ENCODE assay signal across 8 cellular contexts in the genomic region with DNA sequence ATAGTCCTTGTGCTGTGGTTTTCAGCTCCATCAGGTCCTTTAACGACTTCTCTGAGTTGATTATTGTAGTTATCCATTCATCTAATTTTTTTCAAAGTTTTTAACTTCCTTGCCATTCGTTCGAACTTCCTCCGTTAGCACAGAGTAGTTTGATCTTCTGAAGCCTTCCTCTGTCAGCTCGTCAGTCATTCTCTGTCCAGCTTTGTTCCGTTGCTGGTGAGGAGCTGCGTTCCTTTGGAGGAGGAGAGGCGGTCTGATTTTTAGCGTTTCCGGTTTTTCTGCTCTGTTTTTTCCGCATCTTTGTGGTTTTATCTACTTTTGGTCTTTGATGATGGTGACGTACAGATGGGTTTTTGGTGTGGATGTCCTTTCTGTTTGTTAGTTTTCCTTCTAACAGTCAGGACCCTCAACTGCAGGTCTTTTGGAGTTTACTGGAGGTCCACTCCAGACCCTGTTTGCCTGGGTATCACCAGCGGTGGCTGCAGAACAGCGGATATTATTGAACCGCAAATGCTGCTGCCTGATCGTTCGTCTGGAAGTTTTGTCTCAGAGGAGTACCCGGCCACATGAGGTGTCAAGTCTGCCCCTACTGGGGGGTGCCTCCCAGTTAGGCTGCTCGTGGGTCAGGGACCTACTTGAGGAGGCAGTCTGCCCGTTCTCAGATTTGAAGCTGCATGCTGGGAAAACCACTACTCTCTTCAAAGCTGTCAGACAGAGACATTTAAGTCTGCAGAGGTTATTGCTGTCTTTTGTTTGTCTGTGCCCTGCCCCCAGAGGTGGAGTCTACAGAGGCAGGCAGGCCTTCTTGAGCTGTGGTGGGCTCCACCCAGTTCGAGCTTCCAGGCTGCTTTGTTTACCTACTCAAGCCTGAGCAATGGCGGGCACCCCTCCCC.
DNase-seq lines count a peak whose midpoint lies in the region; ATAC-seq lines count a peak whose summit lies in the region.
"Not testable (repeated sequence)": the region's sequence is repeated elsewhere in the genome, so short reads cannot be mapped to it uniquely, and the experiment has no call there.

No MANE protein-coding gene starts in this region.

- DNase-seq in T follicular helper cell (ENCODE audit: low read depth) (peak; percentile 42), T-helper 9 cell (peak; percentile 30)
- not testable (repeated sequence) for DNase-seq in activated CD8-positive, alpha-beta memory T cell treated with anti-CD3 and anti-CD28 coated beads, Interleukin-2, amount 10 ng/mL, durations not matched to agents 7 days and 5 days; activated naive CD8-positive, alpha-beta T cell treated with anti-CD3 and anti-CD28 coated beads, Interleukin-2, amount 50 U/mL, for 24 hours; immature natural killer cell
- DNase-seq in activated effector memory CD4-positive, alpha-beta T cell treated with Interleukin-2 at 50 U/mL for 16 hours = peak; percentile 43
- peak; percentile 9 for DNase-seq in stimulated activated naive CD4-positive, alpha-beta T cell treated with Interleukin-2 at 50 U/mL for 16 hours (lab: John Stamatoyannopoulos, UW)

- H3K9me3 Mint-ChIP-seq in activated CD8-positive, alpha-beta memory T cell treated with anti-CD3 and anti-CD28 coated beads, Interleukin-2, amount 10 ng/mL, durations not matched to agents 7 days and 5 days (ENCODE audit: low read depth) = peaks cover 13% of the 10 kb centered on the region
- H3K9me3 Mint-ChIP-seq in activated naive CD8-positive, alpha-beta T cell treated with anti-CD3 and anti-CD28 coated beads, Interleukin-2, amount 50 U/mL, for 24 hours = peaks cover 20% of the 10 kb centered on the region
- H3K9me3 Mint-ChIP-seq in immature natural killer cell = not testable (repeated sequence)

- H3K4me1 Mint-ChIP-seq in activated CD8-positive, alpha-beta memory T cell treated with anti-CD3 and anti-CD28 coated beads, Interleukin-2, amount 10 ng/mL, durations not matched to agents 7 days and 5 days = peaks cover 70% of the 10 kb centered on the region
- peaks cover 84% of the 10 kb centered on the region for H3K4me1 Mint-ChIP-seq in activated naive CD8-positive, alpha-beta T cell treated with anti-CD3 and anti-CD28 coated beads, Interleukin-2, amount 50 U/mL, for 24 hours
- H3K4me1 Mint-ChIP-seq in immature natural killer cell = peaks cover 88 to 96% of the 10 kb centered on the region in 2 donors

- H3K4me1 ChIP-seq in BLaER1 = not testable (repeated sequence)

- H3K27me3 ChIP-seq in BLaER1 = not testable (repeated sequence)

- H3K36me3 Mint-ChIP-seq in activated CD8-positive, alpha-beta memory T cell treated with anti-CD3 and anti-CD28 coated beads, Interleukin-2, amount 10 ng/mL, durations not matched to agents 7 days and 5 days = peaks cover 88% of the 10 kb centered on the region
- H3K36me3 Mint-ChIP-seq in activated naive CD8-positive, alpha-beta T cell treated with anti-CD3 and anti-CD28 coated beads, Interleukin-2, amount 50 U/mL, for 24 hours (ENCODE audit: low read depth) = peaks cover 68% of the 10 kb centered on the region
- H3K36me3 Mint-ChIP-seq in immature natural killer cell = peaks cover 0 to 13% (median 9%) of the 10 kb centered on the region in 3 donors

- not testable (repeated sequence) for ATAC-seq in activated CD8-positive, alpha-beta memory T cell treated with anti-CD3 and anti-CD28 coated beads, Interleukin-2, amount 10 ng/mL, durations not matched to agents 7 days and 5 days; activated naive CD8-positive, alpha-beta T cell treated with anti-CD3 and anti-CD28 coated beads, Interleukin-2, amount 50 U/mL, for 24 hours

- H3K36me3 ChIP-seq in BLaER1 = peaks cover 47% of the 10 kb centered on the region

- not testable (repeated sequence) for H4K20me1 ChIP-seq in BLaER1

- H3K4me3 Mint-ChIP-seq in activated CD8-positive, alpha-beta memory T cell treated with anti-CD3 and anti-CD28 coated beads, Interleukin-2, amount 10 ng/mL, durations not matched to agents 7 days and 5 days = peak overlapping the region; percentile 64
- peak overlapping the region; percentile 68 for H3K4me3 Mint-ChIP-seq in activated naive CD8-positive, alpha-beta T cell treated with anti-CD3 and anti-CD28 coated beads, Interleukin-2, amount 50 U/mL, for 24 hours
- H3K4me3 Mint-ChIP-seq in immature natural killer cell = not testable (repeated sequence)

- CTCF ChIA-PET in activated CD8-positive, alpha-beta memory T cell treated with anti-CD3 and anti-CD28 coated beads, Interleukin-2, amount 10 ng/mL, durations not matched to agents 7 days and 5 days (lab: Charles Lee) = interaction anchor here (1.3 to 1.5 kb wide), 2 partner anchors 45 to 56 kb away, joined by 3 to 4 read pairs; no protein-coding TSS in a partner anchor

- not testable (repeated sequence) for H3K9ac ChIP-seq in BLaER1

- H3K27ac Mint-ChIP-seq in activated CD8-positive, alpha-beta memory T cell treated with anti-CD3 and anti-CD28 coated beads, Interleukin-2, amount 10 ng/mL, durations not matched to agents 7 days and 5 days = peak overlapping the region; percentile 76
- peak overlapping the region; percentile 85 for H3K27ac Mint-ChIP-seq in activated naive CD8-positive, alpha-beta T cell treated with anti-CD3 and anti-CD28 coated beads, Interleukin-2, amount 50 U/mL, for 24 hours
- H3K27ac Mint-ChIP-seq in immature natural killer cell = peak overlapping the region in 5 of 6 donors; percentile 24 to 77 (median 64)

- peak overlapping the region; percentile 73; the same call in 1 of the 2 replicates for H3K27ac ChIP-seq in BLaER1

- H3K9me3 ChIP-seq in BLaER1 = peaks cover 67% of the 10 kb centered on the region

- H3K4me2 ChIP-seq in BLaER1 = peak overlapping the region; percentile 54

- H3K4me3 ChIP-seq in BLaER1 = peak overlapping the region; percentile 52

- H3K27me3 Mint-ChIP-seq in activated CD8-positive, alpha-beta memory T cell treated with anti-CD3 and anti-CD28 coated beads, Interleukin-2, amount 10 ng/mL, durations not matched to agents 7 days and 5 days; activated naive CD8-positive, alpha-beta T cell treated with anti-CD3 and anti-CD28 coated beads, Interleukin-2, amount 50 U/mL, for 24 hours; immature natural killer cell (ENCODE audit: low read depth in 3 of 3): not testable (repeated sequence)
